In the genomic region with DNA sequence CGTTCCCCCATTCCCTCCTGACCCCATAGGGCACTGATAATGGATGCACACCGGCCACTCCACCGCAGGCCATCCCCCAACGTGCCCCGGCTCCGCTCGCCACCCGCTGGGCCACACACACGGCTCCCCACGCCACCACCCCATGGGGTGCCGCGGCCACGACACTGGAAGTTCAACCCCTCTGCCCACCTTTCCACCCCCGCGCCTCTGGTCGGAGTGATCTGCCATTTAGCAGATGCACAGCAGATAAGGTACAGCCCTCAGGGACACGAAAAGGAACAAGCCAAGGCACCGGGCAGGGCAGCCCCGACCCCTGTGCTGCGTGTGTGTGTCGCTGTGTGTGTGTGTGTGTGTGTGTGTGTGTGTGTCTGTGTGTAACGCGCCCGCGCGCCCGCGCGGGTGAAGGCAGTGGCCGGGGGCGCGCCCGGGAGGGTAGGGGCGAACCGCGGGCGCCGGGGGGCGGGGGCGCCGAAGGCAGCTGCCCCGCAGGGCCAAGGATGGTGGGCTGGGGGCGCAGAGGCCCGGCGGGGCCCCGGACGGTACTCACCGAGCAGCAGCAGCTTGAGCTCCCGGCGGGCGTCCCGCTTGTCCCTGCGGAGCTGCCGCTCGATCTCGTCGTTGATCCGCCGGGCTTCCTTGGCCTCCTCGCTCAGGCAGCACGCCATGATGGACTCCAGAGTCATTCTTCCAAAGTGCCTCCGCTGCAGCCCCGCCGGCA, we compare ENCODE assay signal across 8 cellular contexts. TPM values are rescaled to one million over a fixed set of nuclear protein-coding genes. Genes with fewer than 3 reads are reported as not detected.
A peak's percentile ranks its signal among the peaks of the same experiment; 100 is the strongest.
DNase-seq lines count a peak whose midpoint lies in the region; ATAC-seq, FAIRE-seq and TF ChIP-seq lines count a peak whose summit lies in the region.

No MANE protein-coding gene starts in this region.

- FAIRE-seq in bronchial epithelial cell (lab: Jason Lieb, UNC) (no peak), keratinocyte (lab: Jason Lieb, UNC) (no peak)

- H3K27ac ChIP-seq in BLaER1: peak overlapping the region; percentile 79
- peak overlapping the region; percentile 47 for H3K27ac ChIP-seq in WERI-Rb-1
- H3K27ac ChIP-seq in keratinocyte (ENCODE audit: control insufficient read depth, insufficient read depth, low read length): peak overlapping the region; percentile 54
- H3K27ac ChIP-seq in spleen: peak overlapping the region; percentile 58 to 94 (median 90)

- TF ChIP-seq EP300 in Ishikawa (IDR thresholded peaks at IDR 0.05; ENCODE audit: borderline replicate concordance): no peak

- H3K9me1 ChIP-seq in keratinocyte (ENCODE audit: control insufficient read depth, extremely low read depth, insufficient read depth, low read length): no peaks in the 10 kb centered on the region

- peak overlapping the region; percentile 82 for H3K9ac ChIP-seq in BLaER1
- H3K9ac ChIP-seq in keratinocyte (ENCODE audit: control insufficient read depth, extremely low read depth, insufficient read depth, low read length): peak overlapping the region; percentile 84

- H3K4me1 ChIP-seq in BLaER1 (peaks cover 30% of the 10 kb centered on the region), keratinocyte (ENCODE audit: control insufficient read depth, extremely low read depth, insufficient read depth, low read length) (peaks cover 45% of the 10 kb centered on the region), spleen (peaks cover 0 to 84% (median 47%) of the 10 kb centered on the region in 6 donors)

- no peak for TF ChIP-seq RAD21 in Ishikawa (IDR thresholded peaks at IDR 0.05; ENCODE audit: low read depth)

- H3K36me3 ChIP-seq in BLaER1: no peaks in the 10 kb centered on the region
- no peaks in the 10 kb centered on the region for H3K36me3 ChIP-seq in WERI-Rb-1
- no peaks in the 10 kb centered on the region for H3K36me3 ChIP-seq in bronchial epithelial cell (ENCODE audit: control insufficient read depth, insufficient read depth, low read length)
- no peaks in the 10 kb centered on the region for H3K36me3 ChIP-seq in keratinocyte (ENCODE audit: control insufficient read depth in 2 of 2, extremely low read depth in 1 of 2, insufficient read depth in 2 of 2, low read length in 2 of 2)
- no peaks in the 10 kb centered on the region for H3K36me3 ChIP-seq in spleen

- H3K4me3 ChIP-seq in BLaER1: peak overlapping the region; percentile 85
- H3K4me3 ChIP-seq in WERI-Rb-1 (ENCODE audit: low read depth, low read length): peak overlapping the region; percentile 62
- peak overlapping the region; percentile 73 for H3K4me3 ChIP-seq in bronchial epithelial cell (ENCODE audit: low read depth, low read length)
- H3K4me3 ChIP-seq in keratinocyte (ENCODE audit: control insufficient read depth in 2 of 3, extremely low read depth in 1 of 3, insufficient read depth in 2 of 3, low read depth in 1 of 3, low read length in 3 of 3): peak overlapping the region; percentile 75 to 91 (median 88)
- peak overlapping the region; percentile 45 to 79 (median 56) for H3K4me3 ChIP-seq in spleen

- H3K9me3 ChIP-seq in BLaER1: no peaks in the 10 kb centered on the region
- H3K9me3 ChIP-seq in WERI-Rb-1 (ENCODE audit: severe bottlenecking): no peaks in the 10 kb centered on the region
- H3K9me3 ChIP-seq in keratinocyte (ENCODE audit: control insufficient read depth, low read depth, low read length): no peaks in the 10 kb centered on the region
- H3K9me3 ChIP-seq in spleen: no peaks in the 10 kb centered on the region

- ATAC-seq in HG02840 (IDR thresholded peaks at IDR 0.05; ENCODE audit: low FRiP score, unreplicated experiment) (no peak), HG02970 (IDR thresholded peaks at IDR 0.05; ENCODE audit: low FRiP score, unreplicated experiment) (no peak)

- dilution Hi-C loops in keratinocyte (cut with MboI; ENCODE audit: extremely low pct_ligation_motif_present, low sequenced_read_pairs): no loop called here

- peak overlapping the region; percentile 64 for H2AFZ ChIP-seq in keratinocyte (ENCODE audit: control insufficient read depth, low read length)

- DNase-seq in WERI-Rb-1: peak; percentile 69
- DNase-seq in bronchial epithelial cell (ENCODE audit: low read depth): no peak
- DNase-seq in keratinocyte (ENCODE audit: low read depth, low spot score): no peak
- DNase-seq in spleen: peak; percentile 89

- intact Hi-C loops in spleen (cut with DNase I; ENCODE audit: low total_unique reads): no loop called here

- peaks cover 55% of the 10 kb centered on the region for H3K79me2 ChIP-seq in keratinocyte (ENCODE audit: control insufficient read depth, insufficient read depth, low read length)

- WGBS in spleen, 5 donors: 0 to 9% (median 2%) methylated on average over 16 to 64 of the region's 64 CpGs

- H3K4me2 ChIP-seq in BLaER1 (peak overlapping the region; percentile 91), keratinocyte (ENCODE audit: control insufficient read depth, extremely low read depth, insufficient read depth, low read depth, low read length) (peak overlapping the region; percentile 100)

- no peak for TF ChIP-seq CTCF in WERI-Rb-1 (IDR thresholded peaks at IDR 0.05; ENCODE audit: low read depth, low read length)
- TF ChIP-seq CTCF in bronchial epithelial cell (IDR thresholded peaks at IDR 0.05; ENCODE audit: insufficient read depth, low read length, severe bottlenecking): no peak
- no peak for TF ChIP-seq CTCF in keratinocyte (optimal IDR thresholded peaks at IDR 0.05 in 1 of 3, IDR thresholded peaks at IDR 0.05 in 1 of 3, conservative IDR thresholded peaks at IDR 0.05 in 1 of 3; ENCODE audit: extremely low read depth in 1 of 3, insufficient read depth in 2 of 3, low read length in 3 of 3)
- no peak for TF ChIP-seq CTCF in spleen (IDR thresholded peaks at IDR 0.05 in 8 of 11, conservative IDR thresholded peaks at IDR 0.05 in 3 of 11)

- H4K20me1 ChIP-seq in BLaER1: peaks cover 46% of the 10 kb centered on the region
- H4K20me1 ChIP-seq in keratinocyte (ENCODE audit: control insufficient read depth, extremely low read depth, insufficient read depth, low read length): peaks cover 3% of the 10 kb centered on the region

- H3K27me3 ChIP-seq in BLaER1 (peaks cover 36% of the 10 kb centered on the region), WERI-Rb-1 (ENCODE audit: insufficient read depth, low read depth, severe bottlenecking) (no peaks in the 10 kb centered on the region), bronchial epithelial cell (ENCODE audit: control insufficient read depth, insufficient read depth, low read length) (no peaks in the 10 kb centered on the region), keratinocyte (ENCODE audit: control insufficient read depth, extremely low read depth, insufficient read depth, low read length) (no peaks in the 10 kb centered on the region), spleen (replicated peaks in 1 of 7) (peaks cover 0 to 58% (median 30%) of the 10 kb centered on the region in 7 donors)

- TF ChIP-seq POLR2A in spleen (IDR thresholded peaks at IDR 0.05): no peak

TF ChIP-seq in Ishikawa, 13 proteins besides CTCF, POLR2A, EP300 and RAD21 (continues in another document):
- TF ChIP-seq CREB1 (IDR thresholded peaks at IDR 0.05; ENCODE audit: low read depth): no peak
- no peak for TF ChIP-seq TCF12 (IDR thresholded peaks at IDR 0.05; ENCODE audit: low read depth)
- TF ChIP-seq FOXM1 (IDR thresholded peaks at IDR 0.05; ENCODE audit: borderline replicate concordance, low read depth): no peak
- TF ChIP-seq EGR1 (IDR thresholded peaks at IDR 0.05): 0 out of 2 replicates have a peak, but pooled peaks have one; percentile 36
- TF ChIP-seq, protein P1, sequence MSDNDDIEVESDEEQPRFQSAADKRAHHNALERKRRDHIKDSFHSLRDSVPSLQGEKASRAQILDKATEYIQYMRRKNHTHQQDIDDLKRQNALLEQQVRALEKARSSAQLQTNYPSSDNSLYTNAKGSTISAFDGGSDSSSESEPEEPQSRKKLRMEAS (IDR thresholded peaks at IDR 0.05): peak; percentile 32; the same call in 1 of the 2 replicates
- peak; percentile 56; the same call in 1 of the 2 replicates for TF ChIP-seq YY1 (IDR thresholded peaks at IDR 0.05; ENCODE audit: low read depth)
- TF ChIP-seq, protein P2, sequence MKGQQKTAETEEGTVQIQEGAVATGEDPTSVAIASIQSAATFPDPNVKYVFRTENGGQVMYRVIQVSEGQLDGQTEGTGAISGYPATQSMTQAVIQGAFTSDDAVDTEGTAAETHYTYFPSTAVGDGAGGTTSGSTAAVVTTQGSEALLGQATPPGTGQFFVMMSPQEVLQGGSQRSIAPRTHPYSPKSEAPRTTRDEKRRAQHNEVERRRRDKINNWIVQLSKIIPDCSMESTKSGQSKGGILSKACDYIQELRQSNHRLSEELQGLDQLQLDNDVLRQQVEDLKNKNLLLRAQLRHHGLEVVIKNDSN (IDR thresholded peaks at IDR 0.05): no peak
- peak; percentile 54; the same call in 1 of the 2 replicates for TF ChIP-seq ZBTB7A (IDR thresholded peaks at IDR 0.05; ENCODE audit: low read depth)
- TF ChIP-seq TEAD4 (IDR thresholded peaks at IDR 0.05): no peak
- no peak for TF ChIP-seq NFIC (IDR thresholded peaks at IDR 0.05)
- TF ChIP-seq TAF1 (IDR thresholded peaks at IDR 0.05; ENCODE audit: low read depth): peak; percentile 27; the same call in 1 of the 2 replicates

RNA-seq across cellular contexts. Expression of a gene that starts 0.9 kb away (rescaled TPM):
- total RNA-seq in bronchial epithelial cell (20.2 and 21.3 TPM in 2 replicates), spleen (10 to 100 TPM; 21.0 to 52.3 (median 35.6) TPM)
- polyA plus RNA-seq in keratinocyte (47.3 to 64.3 TPM (median 54.6 TPM) in 3 replicates), spleen (1 to 10 TPM; 4.4 to 5.6 (median 5.6) TPM)
- 10.2 TPM for polyA plus RNA-seq in keratinocyte (2011; ENCODE audit: low read depth)
- polyA plus RNA-seq in keratinocyte (2011; cell fraction: cytosol; rRNA removed): 66.9 and 119 TPM in 2 replicates
- 90.1 and 105 TPM in 2 replicates for polyA plus RNA-seq in keratinocyte (2011; cell fraction: nucleus; rRNA removed)
- 16.3 and 33.8 TPM in 2 replicates for polyA plus RNA-seq in keratinocyte (2012; ENCODE audit: low replicate concordance)
- polyA minus RNA-seq in keratinocyte: 19.6 to 213 TPM (median 101 TPM) in 3 replicates
- 31.7 TPM for polyA minus RNA-seq in keratinocyte (2011; cell fraction: cytosol; rRNA and poly(A)+ RNA removed)
- 28.4 and 76.1 TPM in 2 replicates for polyA minus RNA-seq in keratinocyte (2011; cell fraction: nucleus; rRNA and poly(A)+ RNA removed)

Comparison
In these comparisons a context has a peak if more than half of its experiments do, and no peak if none do; other contexts are left out.
1. DNase-seq: peak in WERI-Rb-1 (single experiment) and spleen (single experiment); none in bronchial epithelial cell (single experiment) and keratinocyte (single experiment).
2. Peak in every context shown above with its lines, with median percentiles within 50 percentile points of each other: H3K27ac ChIP-seq and H3K4me3 ChIP-seq.